Comparison of ENCODE assay signal across 18 cellular contexts in genomic region chr10:1186693-1186990, GRCh38.
"Had no signal": no experiment of that assay in that cellular context is flagged by ENCODE, and none has a peak within 500 bp of the region (broad histone marks: within the 10 kb centered on the region; RNA-seq: fewer than 3 reads in every experiment).

No MANE protein-coding gene starts in this region.

- ATAC-seq: activated T-cell treated with anti-CD3 and anti-CD28 coated beads, Interleukin-2, amount 50 U/mL, for 4 hours; left lobe of liver; lower lobe of right lung; stimulated activated naive B cell treated with anti-CD40 and anti-IgM and Interleukin-4, amounts not matched to agents 10 μg/mL and 1 μg/mL and 100 μg/mL, for 72 hours; upper lobe of right lung had no signal

- H3K4me1 Mint-ChIP-seq: activated naive CD8-positive, alpha-beta T cell treated with anti-CD3 and anti-CD28 coated beads, Interleukin-2, amount 10 ng/mL, durations not matched to agents 7 days and 5 days; naive B cell; stimulated activated naive B cell treated with anti-CD40 and anti-IgM and Interleukin-4, amounts not matched to agents 10 μg/mL and 1 μg/mL and 100 μg/mL, for 72 hours had no signal

- H3K27me3 ChIP-seq: upper lobe of right lung had no signal

- H3K36me3 ChIP-seq: lower lobe of right lung, upper lobe of right lung had no signal

- H3K9me3 ChIP-seq: lower lobe of right lung, upper lobe of right lung had no signal

- H3K4me3 ChIP-seq: lower lobe of right lung, upper lobe of right lung had no signal

- H3K9me3 Mint-ChIP-seq: activated CD4-positive, alpha-beta memory T cell treated with anti-CD3 and anti-CD28 coated beads for 36 hours; activated naive CD4-positive, alpha-beta T cell treated with anti-CD3 and anti-CD28 coated beads for 36 hours; activated naive CD8-positive, alpha-beta T cell treated with anti-CD3 and anti-CD28 coated beads, Interleukin-2, amount 10 ng/mL, durations not matched to agents 7 days and 5 days; activated T-cell treated with anti-CD3 and anti-CD28 coated beads, Interleukin-2, amount 50 U/mL, for 4 hours; activated T-helper 2 cell treated with anti-CD3 and anti-CD28 coated beads, Interferon-gamma antibody, Interleukin-2, Interleukin-4, amounts not matched to agents 10 μg/mL and 5 μg/mL and 100 μg/mL, durations not matched to agents 14 hours and 24 hours and 36 hours; naive B cell; stimulated activated naive B cell treated with anti-CD40 and anti-IgM and Interleukin-4, amounts not matched to agents 10 μg/mL and 1 μg/mL and 100 μg/mL, for 72 hours; T-helper 1 cell treated with Interleukin-12 subunit alpha and Interleukin-12 subunit beta and Interleukin-4 antibody, amounts not matched to agents 30 μg/mL and 1 μg/mL, for 36 hours had no signal

- H3K4me3 Mint-ChIP-seq: activated CD4-positive, alpha-beta memory T cell treated with anti-CD3 and anti-CD28 coated beads for 36 hours; activated naive CD4-positive, alpha-beta T cell treated with anti-CD3 and anti-CD28 coated beads for 36 hours; activated naive CD8-positive, alpha-beta T cell treated with anti-CD3 and anti-CD28 coated beads, Interleukin-2, amount 10 ng/mL, durations not matched to agents 7 days and 5 days; activated T-cell treated with anti-CD3 and anti-CD28 coated beads, Interleukin-2, amount 50 U/mL, for 4 hours; naive B cell; stimulated activated naive B cell treated with anti-CD40 and anti-IgM and Interleukin-4, amounts not matched to agents 10 μg/mL and 1 μg/mL and 100 μg/mL, for 72 hours; T-helper 1 cell treated with Interleukin-12 subunit alpha and Interleukin-12 subunit beta and Interleukin-4 antibody, amounts not matched to agents 30 μg/mL and 1 μg/mL, for 36 hours had no signal

- DNase-seq: activated CD4-positive, alpha-beta memory T cell treated with anti-CD3 and anti-CD28 coated beads for 36 hours; activated CD4-positive, alpha-beta T cell treated with anti-CD3 and anti-CD28 coated beads for 48 hours; activated naive CD4-positive, alpha-beta T cell treated with anti-CD3 and anti-CD28 coated beads for 36 hours; activated naive CD8-positive, alpha-beta T cell treated with anti-CD3 and anti-CD28 coated beads, Interleukin-2, amount 10 ng/mL, durations not matched to agents 7 days and 5 days; activated T-cell treated with anti-CD3 and anti-CD28 coated beads, Interleukin-2, amount 50 U/mL, for 4 hours; amniotic stem cell; effector CD4-positive, alpha-beta T cell; kidney; mesendoderm; naive B cell; stimulated activated CD4-positive, alpha-beta T cell treated with anti-CD3 and anti-CD28 coated beads, Interleukin-2, amount 100 ng/mL, for 48 hours; stimulated activated CD8-positive, alpha-beta memory T cell treated with anti-CD3 and anti-CD28 coated beads, Interleukin-4, amount 100 ng/mL, for 48 hours; stimulated activated naive B cell treated with anti-CD40 and anti-IgM and Interleukin-4, amounts not matched to agents 10 μg/mL and 1 μg/mL and 100 μg/mL, for 72 hours had no signal

- H3K27ac Mint-ChIP-seq: activated CD4-positive, alpha-beta memory T cell treated with anti-CD3 and anti-CD28 coated beads for 36 hours; activated naive CD4-positive, alpha-beta T cell treated with anti-CD3 and anti-CD28 coated beads for 36 hours; activated naive CD8-positive, alpha-beta T cell treated with anti-CD3 and anti-CD28 coated beads, Interleukin-2, amount 10 ng/mL, durations not matched to agents 7 days and 5 days; activated T-helper 2 cell treated with anti-CD3 and anti-CD28 coated beads, Interferon-gamma antibody, Interleukin-2, Interleukin-4, amounts not matched to agents 10 μg/mL and 5 μg/mL and 100 μg/mL, durations not matched to agents 14 hours and 24 hours and 36 hours; naive B cell; stimulated activated naive B cell treated with anti-CD40 and anti-IgM and Interleukin-4, amounts not matched to agents 10 μg/mL and 1 μg/mL and 100 μg/mL, for 72 hours; T-helper 1 cell treated with Interleukin-12 subunit alpha and Interleukin-12 subunit beta and Interleukin-4 antibody, amounts not matched to agents 30 μg/mL and 1 μg/mL, for 36 hours had no signal

- H3K4me1 ChIP-seq: lower lobe of right lung, upper lobe of right lung had no signal

- H3K27me3 Mint-ChIP-seq: activated CD4-positive, alpha-beta memory T cell treated with anti-CD3 and anti-CD28 coated beads for 36 hours had no signal

- H3K36me3 Mint-ChIP-seq: activated CD4-positive, alpha-beta memory T cell treated with anti-CD3 and anti-CD28 coated beads for 36 hours; activated naive CD8-positive, alpha-beta T cell treated with anti-CD3 and anti-CD28 coated beads, Interleukin-2, amount 10 ng/mL, durations not matched to agents 7 days and 5 days; naive B cell; stimulated activated naive B cell treated with anti-CD40 and anti-IgM and Interleukin-4, amounts not matched to agents 10 μg/mL and 1 μg/mL and 100 μg/mL, for 72 hours had no signal

- H3K27ac ChIP-seq: lower lobe of right lung, upper lobe of right lung had no signal
